8 cellular contexts compared by ENCODE assay signal in the genomic region with DNA sequence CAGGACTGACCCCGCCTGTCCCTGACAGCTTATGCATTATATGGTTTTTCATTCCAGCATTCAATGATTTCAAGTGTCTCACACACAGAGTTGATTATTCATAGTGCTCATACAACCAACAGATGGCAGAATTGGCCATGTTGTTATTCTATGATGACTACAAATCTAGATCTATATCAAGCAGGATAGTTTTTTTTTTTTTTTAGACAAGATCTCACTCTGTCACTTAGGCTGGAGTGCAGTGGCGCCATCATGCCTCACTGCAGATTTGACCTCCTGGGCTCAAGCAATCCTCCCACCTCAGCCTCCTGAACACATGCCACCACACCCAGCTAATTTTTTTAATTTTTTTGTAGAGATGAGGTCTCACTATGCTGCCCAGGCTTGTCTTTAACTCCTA. TPM values are rescaled to one million over a fixed set of nuclear protein-coding genes. Genes with fewer than 3 reads are reported as not detected.
DNase-seq lines count a peak whose midpoint lies in the region; ATAC-seq, FAIRE-seq and TF ChIP-seq lines count a peak whose summit lies in the region.

No MANE protein-coding gene starts in this region.

- intact Hi-C loops in esophagus muscularis mucosa (cut with DNase I): no loop called here

- H3K27me3 ChIP-seq in esophagus muscularis mucosa: no peaks in the 10 kb centered on the region

- TF ChIP-seq EP300 in esophagus muscularis mucosa (IDR thresholded peaks at IDR 0.05): no peak

- H3K27ac ChIP-seq in esophagus muscularis mucosa (replicated peaks in 1 of 4): no peak overlapping the region

- no peak overlapping the region for H3K4me3 ChIP-seq in esophagus muscularis mucosa

- peaks cover 59% of the 10 kb centered on the region for H3K4me1 Mint-ChIP-seq in stimulated activated naive CD8-positive, alpha-beta T cell treated with anti-CD3 and anti-CD28 coated beads, Interleukin-15, amount 100 ng/mL, for 72 hours

- H3K27me3 Mint-ChIP-seq in stimulated activated naive CD8-positive, alpha-beta T cell treated with anti-CD3 and anti-CD28 coated beads, Interleukin-15, amount 100 ng/mL, for 72 hours: no peaks in the 10 kb centered on the region

- TF ChIP-seq POLR2A in esophagus muscularis mucosa (IDR thresholded peaks at IDR 0.05; ENCODE audit: low read depth): no peak

- FAIRE-seq in HTR-8/SVneo (lab: Jason Lieb, UNC): no peak

- H3K9me3 ChIP-seq in esophagus muscularis mucosa: no peaks in the 10 kb centered on the region

- TF ChIP-seq CTCF in esophagus muscularis mucosa (IDR thresholded peaks at IDR 0.05): peak in 1 of 3 experiments; percentile 8

- WGBS in esophagus muscularis mucosa: 77% methylated on average over 2 of the region's 2 CpGs

- no peaks in the 10 kb centered on the region for H3K4me1 ChIP-seq in esophagus muscularis mucosa

- DNase-seq in NCI-H748 (lab: John Stamatoyannopoulos, UW; ENCODE audit: unreplicated experiment) (peak; percentile 57), NCI-H748 treated with DMSO at 0.1 percent for 48 hours (lab: John Stamatoyannopoulos, UW) (no peak), HTR-8/SVneo (ENCODE audit: insufficient read length, low spot score) (peak; percentile 54), SHP77 treated with DMSO at 0.1 percent for 48 hours (lab: John Stamatoyannopoulos, UW) (peak; percentile 4), fibroblast of peridontal ligament (ENCODE audit: extremely low read depth) (peak; percentile 75), esophagus muscularis mucosa (ENCODE audit: extremely low spot score) (no peak)
- DNase-seq in stimulated activated naive CD8-positive, alpha-beta T cell treated with anti-CD3 and anti-CD28 coated beads, Interleukin-15, amount 100 ng/mL, for 72 hours: peak in 1 of 2 donors; percentile 41

- no peaks in the 10 kb centered on the region for H3K9me3 Mint-ChIP-seq in stimulated activated naive CD8-positive, alpha-beta T cell treated with anti-CD3 and anti-CD28 coated beads, Interleukin-15, amount 100 ng/mL, for 72 hours

- no peaks in the 10 kb centered on the region for H3K36me3 ChIP-seq in esophagus muscularis mucosa

- peak; percentile 77 for ATAC-seq in stimulated activated naive CD8-positive, alpha-beta T cell treated with anti-CD3 and anti-CD28 coated beads, Interleukin-15, amount 100 ng/mL, for 72 hours
- no peak for ATAC-seq in HG02759 (IDR thresholded peaks at IDR 0.05; ENCODE audit: unreplicated experiment)

- H3K27ac Mint-ChIP-seq in stimulated activated naive CD8-positive, alpha-beta T cell treated with anti-CD3 and anti-CD28 coated beads, Interleukin-15, amount 100 ng/mL, for 72 hours: peak overlapping the region; percentile 91 to 96

- H3K4me3 Mint-ChIP-seq in stimulated activated naive CD8-positive, alpha-beta T cell treated with anti-CD3 and anti-CD28 coated beads, Interleukin-15, amount 100 ng/mL, for 72 hours: peak overlapping the region; percentile 72 to 76

RNA-seq across cellular contexts. Expression of gene LRRC8D, which starts 40.1 kb away (rescaled TPM):
- 10 to 100 TPM in 1 of 4 donors, 1 to 10 TPM in 3; 4.2 to 10.4 (median 6.6) TPM for total RNA-seq in esophagus muscularis mucosa

Comparison
In these comparisons a context has a peak if more than half of its experiments do, and no peak if none do; other contexts are left out.
1. DNase-seq: peak in NCI-H748 (single experiment), HTR-8/SVneo (single experiment), SHP77 treated with DMSO at 0.1 percent for 48 hours (single experiment) and fibroblast of peridontal ligament (single experiment); none in NCI-H748 treated with DMSO at 0.1 percent for 48 hours (single experiment) and esophagus muscularis mucosa (single experiment).